ENCODE assay signal across 11 cellular contexts in genomic region chr22:46681010-46681409, GRCh38. TPM values are rescaled to one million over a fixed set of nuclear protein-coding genes. Genes with fewer than 3 reads are reported as not detected.
DNase-seq lines count a peak whose midpoint lies in the region; ATAC-seq and TF ChIP-seq lines count a peak whose summit lies in the region.
"Had no signal": no experiment of that assay in that cellular context is flagged by ENCODE, and none has a peak within 500 bp of the region (broad histone marks: within the 10 kb centered on the region; RNA-seq: fewer than 3 reads in every experiment).

No MANE protein-coding gene starts in this region.

- peak overlapping the region; percentile 22; the same call in 1 of the 2 replicates for H3K4me2 ChIP-seq in BLaER1

- peak; percentile 19 for DNase-seq in RPMI8226
- no peak for DNase-seq in amygdala (lab: John Stamatoyannopoulos, UW)
- DNase-seq in NCI-H2081 (lab: John Stamatoyannopoulos, UW), result no peak
- DNase-seq in NCI-H2107 treated with DMSO at 0.1 percent for 48 hours (lab: John Stamatoyannopoulos, UW; ENCODE audit: unreplicated experiment), result no peak
- DNase-seq: activated effector memory CD4-positive, alpha-beta T cell treated with anti-CD3 and anti-CD28 coated beads, Interleukin-2, amount 50 U/mL, for 16 hours; foreskin melanocyte had no signal

- no peak overlapping the region for H3K9ac ChIP-seq in BLaER1

- H3K4me3 ChIP-seq in BLaER1, result no peak overlapping the region
- H3K4me3 ChIP-seq: SK-N-MC had no signal

- peaks cover 37% of the 10 kb centered on the region for H3K36me3 ChIP-seq in BLaER1

- no peaks in the 10 kb centered on the region for H3K27me3 ChIP-seq in BLaER1

- peaks cover 96% of the 10 kb centered on the region for H4K20me1 ChIP-seq in BLaER1

- peak; percentile 32; the same call in 1 of the 2 replicates for TF ChIP-seq CTCF in GM12874 (IDR thresholded peaks at IDR 0.05; ENCODE audit: insufficient read depth, low read depth, low read length)

- no peaks in the 10 kb centered on the region for H3K9me3 ChIP-seq in BLaER1

- H3K4me1 ChIP-seq in BLaER1, result peaks cover 95% of the 10 kb centered on the region

- no peak overlapping the region for H3K27ac ChIP-seq in BLaER1
- H3K27ac ChIP-seq: SK-N-MC had no signal

- ATAC-seq in esophagus mucosa, result peak; percentile 37
- no peak for ATAC-seq in GM21381 (IDR thresholded peaks at IDR 0.05; ENCODE audit: unreplicated experiment)

RNA-seq across cellular contexts. Expression of gene CERK, which starts 57.0 kb away (rescaled TPM):
- total RNA-seq in esophagus mucosa, result 21.9 TPM
